ENCODE assay signal across 1 cellular context in genomic region chr1:101257500-101258325, GRCh38.
TF ChIP-seq lines count a peak whose summit lies in the region.

No MANE protein-coding gene starts in this region.

TF ChIP-seq in K562, 482 proteins besides CTCF, POLR2A, EP300 and RAD21 (continued from another document and continues in another):
- TF ChIP-seq, protein P1, sequence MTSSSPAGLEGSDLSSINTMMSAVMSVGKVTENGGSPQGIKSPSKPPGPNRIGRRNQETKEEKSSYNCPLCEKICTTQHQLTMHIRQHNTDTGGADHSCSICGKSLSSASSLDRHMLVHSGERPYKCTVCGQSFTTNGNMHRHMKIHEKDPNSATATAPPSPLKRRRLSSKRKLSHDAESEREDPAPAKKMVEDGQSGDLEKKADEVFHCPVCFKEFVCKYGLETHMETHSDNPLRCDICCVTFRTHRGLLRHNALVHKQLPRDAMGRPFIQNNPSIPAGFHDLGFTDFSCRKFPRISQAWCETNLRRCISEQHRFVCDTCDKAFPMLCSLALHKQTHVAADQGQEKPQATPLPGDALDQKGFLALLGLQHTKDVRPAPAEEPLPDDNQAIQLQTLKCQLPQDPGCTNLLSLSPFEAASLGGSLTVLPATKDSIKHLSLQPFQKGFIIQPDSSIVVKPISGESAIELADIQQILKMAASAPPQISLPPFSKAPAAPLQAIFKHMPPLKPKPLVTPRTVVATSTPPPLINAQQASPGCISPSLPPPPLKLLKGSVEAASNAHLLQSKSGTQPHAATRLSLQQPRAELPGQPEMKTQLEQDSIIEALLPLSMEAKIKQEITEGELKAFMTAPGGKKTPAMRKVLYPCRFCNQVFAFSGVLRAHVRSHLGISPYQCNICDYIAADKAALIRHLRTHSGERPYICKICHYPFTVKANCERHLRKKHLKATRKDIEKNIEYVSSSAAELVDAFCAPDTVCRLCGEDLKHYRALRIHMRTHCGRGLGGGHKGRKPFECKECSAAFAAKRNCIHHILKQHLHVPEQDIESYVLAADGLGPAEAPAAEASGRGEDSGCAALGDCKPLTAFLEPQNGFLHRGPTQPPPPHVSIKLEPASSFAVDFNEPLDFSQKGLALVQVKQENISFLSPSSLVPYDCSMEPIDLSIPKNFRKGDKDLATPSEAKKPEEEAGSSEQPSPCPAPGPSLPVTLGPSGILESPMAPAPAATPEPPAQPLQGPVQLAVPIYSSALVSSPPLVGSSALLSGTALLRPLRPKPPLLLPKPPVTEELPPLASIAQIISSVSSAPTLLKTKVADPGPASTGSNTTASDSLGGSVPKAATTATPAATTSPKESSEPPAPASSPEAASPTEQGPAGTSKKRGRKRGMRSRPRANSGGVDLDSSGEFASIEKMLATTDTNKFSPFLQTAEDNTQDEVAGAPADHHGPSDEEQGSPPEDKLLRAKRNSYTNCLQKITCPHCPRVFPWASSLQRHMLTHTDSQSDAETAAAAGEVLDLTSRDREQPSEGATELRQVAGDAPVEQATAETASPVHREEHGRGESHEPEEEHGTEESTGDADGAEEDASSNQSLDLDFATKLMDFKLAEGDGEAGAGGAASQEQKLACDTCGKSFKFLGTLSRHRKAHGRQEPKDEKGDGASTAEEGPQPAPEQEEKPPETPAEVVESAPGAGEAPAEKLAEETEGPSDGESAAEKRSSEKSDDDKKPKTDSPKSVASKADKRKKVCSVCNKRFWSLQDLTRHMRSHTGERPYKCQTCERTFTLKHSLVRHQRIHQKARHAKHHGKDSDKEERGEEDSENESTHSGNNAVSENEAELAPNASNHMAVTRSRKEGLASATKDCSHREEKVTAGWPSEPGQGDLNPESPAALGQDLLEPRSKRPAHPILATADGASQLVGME (CRISPR knock-in tag; IDR thresholded peaks at IDR 0.05), result no peak
- TF ChIP-seq ZBTB11 (CRISPR knock-in tag; IDR thresholded peaks at IDR 0.05), result peak in 1 of 3 experiments; percentile 76; a peak in 2 of 6 replicates
- TF ChIP-seq ZBTB9 (CRISPR knock-in tag; IDR thresholded peaks at IDR 0.05), result no peak
- TF ChIP-seq ZC3H11A (IDR thresholded peaks at IDR 0.05; ENCODE audit: low read depth, low read length), result no peak
- no peak for TF ChIP-seq BCOR (IDR thresholded peaks at IDR 0.05)
- peak; percentile 49; the same call in 1 of the 2 replicates for TF ChIP-seq ESRRA (IDR thresholded peaks at IDR 0.05; ENCODE audit: borderline replicate concordance, low read depth)
- TF ChIP-seq MCM3 (IDR thresholded peaks at IDR 0.05), result no peak
- TF ChIP-seq HNRNPL (IDR thresholded peaks at IDR 0.05; ENCODE audit: low read depth, low read length), result no peak
- no peak for TF ChIP-seq CBX1 (IDR thresholded peaks at IDR 0.05; ENCODE audit: low read depth)
- TF ChIP-seq BACH1 (tag; IDR thresholded peaks at IDR 0.05), result no peak; the same call in 1 of the 2 replicates
- no peak for TF ChIP-seq C11orf30 (IDR thresholded peaks at IDR 0.05; ENCODE audit: low read depth)
- TF ChIP-seq GTF2F1 (IDR thresholded peaks at IDR 0.05; ENCODE audit: low read depth, low read length), result no peak
- no peak for TF ChIP-seq ZNF217 (CRISPR knock-in tag; IDR thresholded peaks at IDR 0.05)
- no peak for TF ChIP-seq NR1H2 (CRISPR knock-in tag; IDR thresholded peaks at IDR 0.05)
- TF ChIP-seq, protein P2, sequence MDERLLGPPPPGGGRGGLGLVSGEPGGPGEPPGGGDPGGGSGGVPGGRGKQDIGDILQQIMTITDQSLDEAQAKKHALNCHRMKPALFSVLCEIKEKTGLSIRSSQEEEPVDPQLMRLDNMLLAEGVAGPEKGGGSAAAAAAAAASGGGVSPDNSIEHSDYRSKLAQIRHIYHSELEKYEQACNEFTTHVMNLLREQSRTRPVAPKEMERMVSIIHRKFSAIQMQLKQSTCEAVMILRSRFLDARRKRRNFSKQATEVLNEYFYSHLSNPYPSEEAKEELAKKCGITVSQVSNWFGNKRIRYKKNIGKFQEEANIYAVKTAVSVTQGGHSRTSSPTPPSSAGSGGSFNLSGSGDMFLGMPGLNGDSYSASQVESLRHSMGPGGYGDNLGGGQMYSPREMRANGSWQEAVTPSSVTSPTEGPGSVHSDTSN (CRISPR knock-in tag; IDR thresholded peaks at IDR 0.05; ENCODE audit: low read depth), result no peak
- TF ChIP-seq, protein P2 (tag; conservative IDR thresholded peaks at IDR 0.05; ENCODE audit: low read depth), result no peak
- TF ChIP-seq ZNF146 (CRISPR knock-in tag; IDR thresholded peaks at IDR 0.05; ENCODE audit: unreplicated experiment), result no peak
- TF ChIP-seq, protein P3, sequence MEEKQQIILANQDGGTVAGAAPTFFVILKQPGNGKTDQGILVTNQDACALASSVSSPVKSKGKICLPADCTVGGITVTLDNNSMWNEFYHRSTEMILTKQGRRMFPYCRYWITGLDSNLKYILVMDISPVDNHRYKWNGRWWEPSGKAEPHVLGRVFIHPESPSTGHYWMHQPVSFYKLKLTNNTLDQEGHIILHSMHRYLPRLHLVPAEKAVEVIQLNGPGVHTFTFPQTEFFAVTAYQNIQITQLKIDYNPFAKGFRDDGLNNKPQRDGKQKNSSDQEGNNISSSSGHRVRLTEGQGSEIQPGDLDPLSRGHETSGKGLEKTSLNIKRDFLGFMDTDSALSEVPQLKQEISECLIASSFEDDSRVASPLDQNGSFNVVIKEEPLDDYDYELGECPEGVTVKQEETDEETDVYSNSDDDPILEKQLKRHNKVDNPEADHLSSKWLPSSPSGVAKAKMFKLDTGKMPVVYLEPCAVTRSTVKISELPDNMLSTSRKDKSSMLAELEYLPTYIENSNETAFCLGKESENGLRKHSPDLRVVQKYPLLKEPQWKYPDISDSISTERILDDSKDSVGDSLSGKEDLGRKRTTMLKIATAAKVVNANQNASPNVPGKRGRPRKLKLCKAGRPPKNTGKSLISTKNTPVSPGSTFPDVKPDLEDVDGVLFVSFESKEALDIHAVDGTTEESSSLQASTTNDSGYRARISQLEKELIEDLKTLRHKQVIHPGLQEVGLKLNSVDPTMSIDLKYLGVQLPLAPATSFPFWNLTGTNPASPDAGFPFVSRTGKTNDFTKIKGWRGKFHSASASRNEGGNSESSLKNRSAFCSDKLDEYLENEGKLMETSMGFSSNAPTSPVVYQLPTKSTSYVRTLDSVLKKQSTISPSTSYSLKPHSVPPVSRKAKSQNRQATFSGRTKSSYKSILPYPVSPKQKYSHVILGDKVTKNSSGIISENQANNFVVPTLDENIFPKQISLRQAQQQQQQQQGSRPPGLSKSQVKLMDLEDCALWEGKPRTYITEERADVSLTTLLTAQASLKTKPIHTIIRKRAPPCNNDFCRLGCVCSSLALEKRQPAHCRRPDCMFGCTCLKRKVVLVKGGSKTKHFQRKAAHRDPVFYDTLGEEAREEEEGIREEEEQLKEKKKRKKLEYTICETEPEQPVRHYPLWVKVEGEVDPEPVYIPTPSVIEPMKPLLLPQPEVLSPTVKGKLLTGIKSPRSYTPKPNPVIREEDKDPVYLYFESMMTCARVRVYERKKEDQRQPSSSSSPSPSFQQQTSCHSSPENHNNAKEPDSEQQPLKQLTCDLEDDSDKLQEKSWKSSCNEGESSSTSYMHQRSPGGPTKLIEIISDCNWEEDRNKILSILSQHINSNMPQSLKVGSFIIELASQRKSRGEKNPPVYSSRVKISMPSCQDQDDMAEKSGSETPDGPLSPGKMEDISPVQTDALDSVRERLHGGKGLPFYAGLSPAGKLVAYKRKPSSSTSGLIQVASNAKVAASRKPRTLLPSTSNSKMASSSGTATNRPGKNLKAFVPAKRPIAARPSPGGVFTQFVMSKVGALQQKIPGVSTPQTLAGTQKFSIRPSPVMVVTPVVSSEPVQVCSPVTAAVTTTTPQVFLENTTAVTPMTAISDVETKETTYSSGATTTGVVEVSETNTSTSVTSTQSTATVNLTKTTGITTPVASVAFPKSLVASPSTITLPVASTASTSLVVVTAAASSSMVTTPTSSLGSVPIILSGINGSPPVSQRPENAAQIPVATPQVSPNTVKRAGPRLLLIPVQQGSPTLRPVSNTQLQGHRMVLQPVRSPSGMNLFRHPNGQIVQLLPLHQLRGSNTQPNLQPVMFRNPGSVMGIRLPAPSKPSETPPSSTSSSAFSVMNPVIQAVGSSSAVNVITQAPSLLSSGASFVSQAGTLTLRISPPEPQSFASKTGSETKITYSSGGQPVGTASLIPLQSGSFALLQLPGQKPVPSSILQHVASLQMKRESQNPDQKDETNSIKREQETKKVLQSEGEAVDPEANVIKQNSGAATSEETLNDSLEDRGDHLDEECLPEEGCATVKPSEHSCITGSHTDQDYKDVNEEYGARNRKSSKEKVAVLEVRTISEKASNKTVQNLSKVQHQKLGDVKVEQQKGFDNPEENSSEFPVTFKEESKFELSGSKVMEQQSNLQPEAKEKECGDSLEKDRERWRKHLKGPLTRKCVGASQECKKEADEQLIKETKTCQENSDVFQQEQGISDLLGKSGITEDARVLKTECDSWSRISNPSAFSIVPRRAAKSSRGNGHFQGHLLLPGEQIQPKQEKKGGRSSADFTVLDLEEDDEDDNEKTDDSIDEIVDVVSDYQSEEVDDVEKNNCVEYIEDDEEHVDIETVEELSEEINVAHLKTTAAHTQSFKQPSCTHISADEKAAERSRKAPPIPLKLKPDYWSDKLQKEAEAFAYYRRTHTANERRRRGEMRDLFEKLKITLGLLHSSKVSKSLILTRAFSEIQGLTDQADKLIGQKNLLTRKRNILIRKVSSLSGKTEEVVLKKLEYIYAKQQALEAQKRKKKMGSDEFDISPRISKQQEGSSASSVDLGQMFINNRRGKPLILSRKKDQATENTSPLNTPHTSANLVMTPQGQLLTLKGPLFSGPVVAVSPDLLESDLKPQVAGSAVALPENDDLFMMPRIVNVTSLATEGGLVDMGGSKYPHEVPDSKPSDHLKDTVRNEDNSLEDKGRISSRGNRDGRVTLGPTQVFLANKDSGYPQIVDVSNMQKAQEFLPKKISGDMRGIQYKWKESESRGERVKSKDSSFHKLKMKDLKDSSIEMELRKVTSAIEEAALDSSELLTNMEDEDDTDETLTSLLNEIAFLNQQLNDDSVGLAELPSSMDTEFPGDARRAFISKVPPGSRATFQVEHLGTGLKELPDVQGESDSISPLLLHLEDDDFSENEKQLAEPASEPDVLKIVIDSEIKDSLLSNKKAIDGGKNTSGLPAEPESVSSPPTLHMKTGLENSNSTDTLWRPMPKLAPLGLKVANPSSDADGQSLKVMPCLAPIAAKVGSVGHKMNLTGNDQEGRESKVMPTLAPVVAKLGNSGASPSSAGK (IDR thresholded peaks at IDR 0.05), result no peak
- TF ChIP-seq SNRNP70 (optimal IDR thresholded peaks at IDR 0.05; ENCODE audit: low read depth, low read length), result no peak
- no peak for TF ChIP-seq NFYB (IDR thresholded peaks at IDR 0.05; ENCODE audit: extremely low read depth, insufficient read length)
- no peak for TF ChIP-seq NR2F6 (CRISPR knock-in tag; IDR thresholded peaks at IDR 0.05)
- no peak for TF ChIP-seq NCOA2 (IDR thresholded peaks at IDR 0.05; ENCODE audit: partially characterized antibody in 2 of 2)
- TF ChIP-seq RUNX1 (IDR thresholded peaks at IDR 0.05; ENCODE audit: low read depth), result no peak
- no peak for TF ChIP-seq ZNF644 (tag; IDR thresholded peaks at IDR 0.05; ENCODE audit: low read depth)
- no peak for TF ChIP-seq OTX1 (CRISPR knock-in tag; IDR thresholded peaks at IDR 0.05)
- TF ChIP-seq STAT5B (CRISPR knock-in tag; IDR thresholded peaks at IDR 0.05), result no peak
- peak in 1 of 2 experiments; percentile 43; a peak in 2 of 4 replicates for TF ChIP-seq MNT (conservative IDR thresholded peaks at IDR 0.05)
- no peak for TF ChIP-seq IRF2 (CRISPR knock-in tag; IDR thresholded peaks at IDR 0.05)
- TF ChIP-seq SAFB2 (IDR thresholded peaks at IDR 0.05; ENCODE audit: borderline replicate concordance, low read depth, low read length, severe bottlenecking), result no peak
